ENCODE assay signal across 22 cellular contexts in genomic region chr2:96359866-96360265, GRCh38. TPM values are rescaled to one million over a fixed set of nuclear protein-coding genes. Genes with fewer than 3 reads are reported as not detected.
DNase-seq lines count a peak whose midpoint lies in the region; ATAC-seq and TF ChIP-seq lines count a peak whose summit lies in the region.
"Had no signal": no experiment of that assay in that cellular context is flagged by ENCODE, and none has a peak within 500 bp of the region (broad histone marks: within the 10 kb centered on the region; RNA-seq: fewer than 3 reads in every experiment).

No MANE protein-coding gene starts in this region.

- peaks cover 21 to 52% of the 10 kb centered on the region in 2 donors for H3K36me3 Mint-ChIP-seq in activated T-cell treated with anti-CD3 and anti-CD28 coated beads, Interleukin-2, amount 50 U/mL, for 72 hours (ENCODE audit: insufficient read depth in 2 of 2)
- H3K36me3 Mint-ChIP-seq in naive thymus-derived CD4-positive, alpha-beta T cell = peaks cover 0 to 20% (median 0%) of the 10 kb centered on the region in 5 donors

- no peaks in the 10 kb centered on the region for H3K36me3 ChIP-seq in brain microvascular endothelial cell (replicated peaks)
- H3K36me3 ChIP-seq in naive thymus-derived CD4-positive, alpha-beta T cell (ENCODE audit: control insufficient read depth in 2 of 3, insufficient read depth in 3 of 3, low read length in 3 of 3) = no peaks in the 10 kb centered on the region
- H3K36me3 ChIP-seq: adrenal gland, Peyer's patch, sigmoid colon had no signal

- no peaks in the 10 kb centered on the region for H3K27me3 ChIP-seq in brain microvascular endothelial cell (replicated peaks)
- H3K27me3 ChIP-seq in naive thymus-derived CD4-positive, alpha-beta T cell (ENCODE audit: control insufficient read depth in 2 of 2, insufficient read depth in 2 of 2, low read length in 2 of 2) = no peaks in the 10 kb centered on the region
- H3K27me3 ChIP-seq: adrenal gland, BE2C, Peyer's patch, sigmoid colon had no signal

- no peak overlapping the region for H3K27ac ChIP-seq in brain microvascular endothelial cell
- no peak overlapping the region for H3K27ac ChIP-seq in naive thymus-derived CD4-positive, alpha-beta T cell (ENCODE audit: low read depth, low read length)
- H3K27ac ChIP-seq: adrenal gland, Peyer's patch, sigmoid colon, VCaP had no signal

- peak overlapping the region in 1 of 2 donors; percentile 43 for H3K4me3 Mint-ChIP-seq in activated T-cell treated with anti-CD3 and anti-CD28 coated beads, Interleukin-2, amount 50 U/mL, for 72 hours
- H3K4me3 Mint-ChIP-seq in naive thymus-derived CD4-positive, alpha-beta T cell = no peak overlapping the region
- H3K4me3 Mint-ChIP-seq: brain, nephron progenitor cell had no signal

- POLR2A ChIA-PET in naive thymus-derived CD4-positive, alpha-beta T cell (lab: Charles Lee) = interaction anchor here (0.6 kb wide), 1 partner anchor 31 kb away, joined by 3 read pairs; no protein-coding TSS in a partner anchor

- peak in 1 of 2 donors; percentile 23 for DNase-seq in activated T-cell treated with anti-CD3 and anti-CD28 coated beads, Interleukin-2, amount 50 U/mL, for 72 hours
- DNase-seq in activated T-cell treated with anti-CD3 and anti-CD28 coated beads, Interleukin-2, amount 50 U/mL, for 48 hours = no peak
- peak; percentile 49 for DNase-seq in NCI-H226
- DNase-seq in brain microvascular endothelial cell = peak; percentile 60
- DNase-seq in naive thymus-derived CD4-positive, alpha-beta T cell = no peak
- no peak for DNase-seq in ureter (ENCODE audit: low spot score)
- DNase-seq in GF-D8 (lab: John Stamatoyannopoulos, UW) = no peak
- DNase-seq: BE2C, NCI-H1436 treated with DMSO at 0.1 percent for 48 hours, NCI-H2107, NCI-H774, nephron progenitor cell, Peyer's patch, sigmoid colon, T1000, trophoblast cell had no signal

- H3K27ac Mint-ChIP-seq in activated T-cell treated with anti-CD3 and anti-CD28 coated beads, Interleukin-2, amount 50 U/mL, for 72 hours = peak overlapping the region; percentile 63
- peak overlapping the region in 1 of 9 donors; percentile 64 for H3K27ac Mint-ChIP-seq in naive thymus-derived CD4-positive, alpha-beta T cell
- H3K27ac Mint-ChIP-seq: nephron progenitor cell had no signal

- H3K4me3 ChIP-seq in brain microvascular endothelial cell (ENCODE audit: low read depth, low read length) = no peak overlapping the region
- H3K4me3 ChIP-seq in naive thymus-derived CD4-positive, alpha-beta T cell (ENCODE audit: low read length) = no peak overlapping the region
- H3K4me3 ChIP-seq: adrenal gland, lung, Peyer's patch, sigmoid colon had no signal

- intact Hi-C loops in naive thymus-derived CD4-positive, alpha-beta T cell (cut with micrococcal nuclease) = loop anchor here (1.0 to 5.0 kb wide), 7 partner anchors 47 to 441 kb away; partner anchors contain the start of genes CNNM4 (in 1 of the 2) and NEURL3 (in 1 of the 2)

- no peaks in the 10 kb centered on the region for H3K27me3 Mint-ChIP-seq in activated T-cell treated with anti-CD3 and anti-CD28 coated beads, Interleukin-2, amount 50 U/mL, for 72 hours (ENCODE audit: low read depth)
- H3K27me3 Mint-ChIP-seq in naive thymus-derived CD4-positive, alpha-beta T cell = no peaks in the 10 kb centered on the region

- no peaks in the 10 kb centered on the region for H3K9me3 ChIP-seq in naive thymus-derived CD4-positive, alpha-beta T cell (ENCODE audit: control insufficient read depth in 2 of 3, low read length in 3 of 3)
- H3K9me3 ChIP-seq: adrenal gland, BE2C, Peyer's patch, sigmoid colon had no signal

- TF ChIP-seq CTCF in brain microvascular endothelial cell (IDR thresholded peaks at IDR 0.05; ENCODE audit: low read depth, low read length, missing control alignments) = no peak

- CTCF ChIA-PET in naive thymus-derived CD4-positive, alpha-beta T cell (lab: Charles Lee) = interaction anchor here (0.6 to 2.1 kb wide), 5 partner anchors 11 to 195 kb away, joined by 3 to 7 read pairs (median 5); no protein-coding TSS in a partner anchor

- H3K4me1 Mint-ChIP-seq in activated T-cell treated with anti-CD3 and anti-CD28 coated beads, Interleukin-2, amount 50 U/mL, for 72 hours (ENCODE audit: low read depth) = peaks cover 16% of the 10 kb centered on the region
- H3K4me1 Mint-ChIP-seq in naive thymus-derived CD4-positive, alpha-beta T cell = peaks cover 0 to 10% (median 0%) of the 10 kb centered on the region in 7 donors
- H3K4me1 Mint-ChIP-seq: brain, nephron progenitor cell had no signal

- H3K9me3 Mint-ChIP-seq in activated T-cell treated with anti-CD3 and anti-CD28 coated beads, Interleukin-2, amount 50 U/mL, for 72 hours = no peaks in the 10 kb centered on the region
- H3K9me3 Mint-ChIP-seq in naive thymus-derived CD4-positive, alpha-beta T cell = no peaks in the 10 kb centered on the region
- H3K9me3 Mint-ChIP-seq: brain, nephron progenitor cell had no signal

- in situ Hi-C loops in brain microvascular endothelial cell (cut with HindIII; ENCODE audit: low pct_ligation_motif_present, low sequenced_read_pairs) = no loop called here

- peak; percentile 85 to 90 for ATAC-seq in activated T-cell treated with anti-CD3 and anti-CD28 coated beads, Interleukin-2, amount 50 U/mL, for 72 hours (replicated peaks in 1 of 2)
- ATAC-seq in naive thymus-derived CD4-positive, alpha-beta T cell = peak; percentile 81
- ATAC-seq in HG02763 (IDR thresholded peaks at IDR 0.05; ENCODE audit: unreplicated experiment) = no peak
- ATAC-seq: HCT116 had no signal

- peaks cover 0 to 12% of the 10 kb centered on the region in 2 donors for H3K4me1 ChIP-seq in naive thymus-derived CD4-positive, alpha-beta T cell (ENCODE audit: control insufficient read depth in 2 of 2, insufficient read depth in 2 of 2, low read length in 2 of 2)
- H3K4me1 ChIP-seq: adrenal gland, BE2C, Peyer's patch, sigmoid colon had no signal

RNA-seq across cellular contexts. Expression of gene NCAPH, which starts 24.3 kb away (rescaled TPM):
- total RNA-seq in activated T-cell treated with anti-CD3 and anti-CD28 coated beads, Interleukin-2, amount 50 U/mL, for 72 hours = 10 to 100 TPM; 82.2 to 86.2 TPM
- 10 to 100 TPM in 1 of 5 experiments, under 1 TPM in 4; 0.16 to 50.2 (median 0.66) TPM for total RNA-seq in naive thymus-derived CD4-positive, alpha-beta T cell
- not detected for polyA plus RNA-seq in naive thymus-derived CD4-positive, alpha-beta T cell
- total RNA-seq in ureter = 1.3 TPM

RNA-seq across cellular contexts. Expression of gene ITPRIPL1, which starts 34.7 kb away (rescaled TPM):
- total RNA-seq in activated T-cell treated with anti-CD3 and anti-CD28 coated beads, Interleukin-2, amount 50 U/mL, for 72 hours = 10 to 100 TPM; 28.0 to 31.4 TPM
- 10 to 100 TPM in 1 of 5 experiments, 1 to 10 TPM in 2, under 1 TPM in 2; 0.79 to 30.4 (median 1.2) TPM for total RNA-seq in naive thymus-derived CD4-positive, alpha-beta T cell
- polyA plus RNA-seq in naive thymus-derived CD4-positive, alpha-beta T cell = under 1 TPM; 0.37 to 0.85 TPM
- total RNA-seq in ureter = 1.7 TPM

RNA-seq across cellular contexts. Expression of gene SNRNP200, which starts 54.5 kb away (rescaled TPM):
- total RNA-seq in activated T-cell treated with anti-CD3 and anti-CD28 coated beads, Interleukin-2, amount 50 U/mL, for 72 hours = 100 to 1,000 TPM; 188 to 228 TPM
- 100 to 1,000 TPM; 165 to 255 (median 212) TPM for total RNA-seq in naive thymus-derived CD4-positive, alpha-beta T cell
- 100 to 1,000 TPM in 1 of 2 donors, 10 to 100 TPM in 1; 86.6 to 137 TPM for polyA plus RNA-seq in naive thymus-derived CD4-positive, alpha-beta T cell
- total RNA-seq in ureter = 139 TPM

Comparison
In these comparisons a context has a peak if more than half of its experiments do, and no peak if none do; other contexts are left out.
1. DNase-seq: peak in NCI-H226 (single experiment) and brain microvascular endothelial cell (single experiment); none in activated T-cell treated with anti-CD3 and anti-CD28 coated beads, Interleukin-2, amount 50 U/mL, for 48 hours (0 of 2), naive thymus-derived CD4-positive, alpha-beta T cell (0 of 9), ureter (single experiment) and GF-D8 (single experiment).